Comparison of ENCODE assay signal across 18 cellular contexts in the genomic region with DNA sequence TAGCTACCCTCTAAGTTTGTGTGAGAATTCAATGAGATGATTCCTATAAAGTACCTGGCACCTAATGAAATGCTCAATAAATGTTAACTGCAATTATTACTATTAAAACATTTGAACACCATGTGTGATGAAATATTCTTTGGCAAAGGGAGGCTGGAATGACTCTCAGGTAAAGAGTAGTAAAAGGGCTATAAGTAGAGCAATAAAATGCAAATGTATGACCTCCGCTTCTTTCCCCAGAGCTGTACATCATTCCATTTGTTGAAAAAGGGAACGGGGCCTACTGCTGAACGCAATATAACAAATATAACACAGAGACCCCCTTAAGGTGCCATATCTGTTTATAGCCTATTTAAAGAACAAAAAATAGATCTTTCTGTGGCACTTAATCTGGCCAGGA. TPM values are rescaled to one million over a fixed set of nuclear protein-coding genes. Genes with fewer than 3 reads are reported as not detected.
DNase-seq lines count a peak whose midpoint lies in the region; ATAC-seq and TF ChIP-seq lines count a peak whose summit lies in the region.
"Had no signal": no experiment of that assay in that cellular context is flagged by ENCODE, and none has a peak within 500 bp of the region (broad histone marks: within the 10 kb centered on the region; RNA-seq: fewer than 3 reads in every experiment).

No MANE protein-coding gene starts in this region.

- H3K4me3 ChIP-seq in left ventricle myocardium inferior, result peak overlapping the region; percentile 38
- peak overlapping the region in 1 of 2 donors; percentile 10 for H3K4me3 ChIP-seq in tibial artery
- H3K4me3 ChIP-seq: PC-9 had no signal

- TF ChIP-seq CTCF in left ventricle myocardium inferior (IDR thresholded peaks at IDR 0.05; ENCODE audit: borderline replicate concordance) (no peak), tibial artery (IDR thresholded peaks at IDR 0.05) (no peak)

- H3K27me3 ChIP-seq in left ventricle myocardium inferior (ENCODE audit: low read depth), result no peaks in the 10 kb centered on the region
- no peaks in the 10 kb centered on the region for H3K27me3 ChIP-seq in tibial artery

- H3K9me3 ChIP-seq in left ventricle myocardium inferior (replicated peaks) (no peaks in the 10 kb centered on the region), tibial artery (no peaks in the 10 kb centered on the region)

- no peak for ATAC-seq in left ventricle myocardium superior
- ATAC-seq in left colon, result peak; percentile 72
- ATAC-seq in HG03354 (IDR thresholded peaks at IDR 0.05; ENCODE audit: poor library complexity, severe bottlenecking, unreplicated experiment), result no peak

- H3K4me1 ChIP-seq in left ventricle myocardium inferior (peaks cover 89% of the 10 kb centered on the region), tibial artery (peaks cover 0 to 54% (median 25%) of the 10 kb centered on the region in 4 donors)

- DNase-seq in left ventricle myocardium inferior (no peak), left ventricle myocardium superior (no peak), caudate nucleus (lab: John Stamatoyannopoulos, UW) (no peak), left colon (no peak), tibial artery (no peak), mesenteric fat pad (ENCODE audit: low spot score) (no peak), NCI-H524 treated with DMSO at 0.1 percent for 48 hours (lab: John Stamatoyannopoulos, UW) (no peak)
- DNase-seq: CD8-positive, alpha-beta memory T cell; GDM1; Karpas-422; NCI-H1417 treated with DMSO at 0.1 percent for 48 hours; NCI-H187; NCI-H446; PC-9; RPMI8226; SIG-M5 had no signal

- peak overlapping the region; percentile 89 for H3K27ac ChIP-seq in left ventricle myocardium inferior (replicated peaks)
- H3K27ac ChIP-seq in caudate nucleus (ENCODE audit: low read depth, low read length), result peak overlapping the region; percentile 64
- peak overlapping the region; percentile 53 to 56 for H3K27ac ChIP-seq in tibial artery
- H3K27ac ChIP-seq: C4-2B, PC-9 had no signal

- H3K36me3 ChIP-seq in left ventricle myocardium inferior (no peaks in the 10 kb centered on the region), tibial artery (no peaks in the 10 kb centered on the region)

- intact Hi-C loops in left ventricle myocardium inferior (cut with micrococcal nuclease), result no loop called here
- intact Hi-C loops in left ventricle myocardium superior (cut with micrococcal nuclease), result no loop called here
- intact Hi-C loops in left colon (cut with DNase I, micrococcal nuclease), result no loop called here
- intact Hi-C loops in tibial artery (cut with DNase I; ENCODE audit: low total_unique reads), result no loop called here

RNA-seq across cellular contexts. Expression of a gene that starts 27.8 kb away (rescaled TPM):
- 74.9 TPM for total RNA-seq in left ventricle myocardium inferior
- total RNA-seq in left ventricle myocardium superior, result 68.3 TPM
- 10 to 100 TPM; 28.4 to 33.7 TPM for total RNA-seq in left colon
- 93.9 TPM for total RNA-seq in mesenteric fat pad
- total RNA-seq: PC-9 had no signal
